27 cellular contexts compared by ENCODE assay signal in genomic region chr17:15657868-15658775, GRCh38. TPM values are rescaled to one million over a fixed set of nuclear protein-coding genes. Genes with fewer than 3 reads are reported as not detected.
DNase-seq lines count a peak whose midpoint lies in the region; ATAC-seq and TF ChIP-seq lines count a peak whose summit lies in the region.
"Had no signal": no experiment of that assay in that cellular context is flagged by ENCODE, and none has a peak within 500 bp of the region (broad histone marks: within the 10 kb centered on the region; RNA-seq: fewer than 3 reads in every experiment).

No MANE protein-coding gene starts in this region.

- CTCF ChIA-PET in HCT116 (lab: Charles Lee) = no interaction called here

- no peak for TF ChIP-seq EP300 in stomach (IDR thresholded peaks at IDR 0.05)

- peak; percentile 57 for DNase-seq in HCT116 (ENCODE audit: low read depth, low spot score)
- no peak for DNase-seq in SJCRH30
- DNase-seq in stomach = no peak
- no peak for DNase-seq in gastrocnemius medialis
- no peak for DNase-seq in activated effector memory CD4-positive, alpha-beta T cell treated with anti-CD3 and anti-CD28 coated beads, Interleukin-2, amount 50 U/mL, for 16 hours
- DNase-seq: activated CD4-positive, alpha-beta T cell treated with anti-CD3 and anti-CD28 coated beads for 48 hours; activated naive CD4-positive, alpha-beta T cell treated with anti-CD3 and anti-CD28 coated beads, Interleukin-2, amount 10 ng/mL, durations not matched to agents 7 days and 5 days; activated T-cell treated with anti-CD3 and anti-CD28 coated beads, Interleukin-2, amount 50 U/mL, for 72 hours; amniotic stem cell; effector memory CD8-positive, alpha-beta T cell; EL; glutamatergic neuron; H9; mesendoderm; NCI-H1417; NCI-H510A treated with DMSO at 0.1 percent for 48 hours; Peyer's patch; psoas muscle; stimulated activated CD8-positive, alpha-beta memory T cell treated with anti-CD3 and anti-CD28 coated beads, Interleukin-4, amount 100 ng/mL, for 48 hours had no signal

- H4K20me1 ChIP-seq in HCT116 (ENCODE audit: insufficient read depth) = no peaks in the 10 kb centered on the region
- H4K20me1 ChIP-seq: BLaER1 treated with 17β-estradiol and CSF1 and Interleukin-3, amounts not matched to agents 10 nM and 100 nM had no signal

- H3K27me3 ChIP-seq in HCT116 (ENCODE audit: insufficient read depth, low read length) (no peaks in the 10 kb centered on the region), SJCRH30 (no peaks in the 10 kb centered on the region), stomach (no peaks in the 10 kb centered on the region), gastrocnemius medialis (no peaks in the 10 kb centered on the region)
- H3K27me3 ChIP-seq: BLaER1 treated with 17β-estradiol and CSF1 and Interleukin-3, amounts not matched to agents 10 nM and 100 nM; cardiac muscle cell; Peyer's patch had no signal

- peak overlapping the region; percentile 64 for H3K4me2 ChIP-seq in HCT116 (ENCODE audit: low read length)
- H3K4me2 ChIP-seq: BLaER1 treated with 17β-estradiol and CSF1 and Interleukin-3, amounts not matched to agents 10 nM and 100 nM had no signal

- TF ChIP-seq POLR2A in HCT116 (IDR thresholded peaks at IDR 0.05; ENCODE audit: borderline replicate concordance, extremely low read depth, insufficient read depth, insufficient read length) (no peak), stomach (IDR thresholded peaks at IDR 0.05) (no peak), gastrocnemius medialis (IDR thresholded peaks at IDR 0.05) (no peak)

- no peak for TF ChIP-seq CTCF in HCT116 (IDR thresholded peaks at IDR 0.05 in 2 of 3, conservative IDR thresholded peaks at IDR 0.05 in 1 of 3; ENCODE audit: borderline replicate concordance in 1 of 3, insufficient read depth in 1 of 3, low read depth in 2 of 3, low read length in 2 of 3)
- TF ChIP-seq CTCF in stomach (IDR thresholded peaks at IDR 0.05) = no peak
- no peak for TF ChIP-seq CTCF in gastrocnemius medialis (IDR thresholded peaks at IDR 0.05 in 4 of 5, conservative IDR thresholded peaks at IDR 0.05 in 1 of 5)

- peaks cover 0 to 2% of the 10 kb centered on the region in 2 experiments; a peak in 1 of 4 replicates for H3K36me3 ChIP-seq in HCT116 (ENCODE audit: control insufficient read depth in 1 of 2, insufficient read depth in 2 of 2, low read length in 2 of 2)
- H3K36me3 ChIP-seq in SJCRH30 = peaks cover 30% of the 10 kb centered on the region
- no peaks in the 10 kb centered on the region for H3K36me3 ChIP-seq in stomach
- H3K36me3 ChIP-seq in gastrocnemius medialis = no peaks in the 10 kb centered on the region
- H3K36me3 ChIP-seq: Peyer's patch had no signal

- POLR2A ChIA-PET in HCT116 (lab: Charles Lee) = no interaction called here

- in situ Hi-C loops in gastrocnemius medialis (cut with MboI; ENCODE audit: low sequenced_read_pairs in 4 of 4) = no loop called here

- peak; percentile 60 for ATAC-seq in HCT116
- peak; percentile 53 for ATAC-seq in esophagus mucosa
- ATAC-seq in GM21786 (IDR thresholded peaks at IDR 0.05; ENCODE audit: unreplicated experiment) = no peak
- no peak for ATAC-seq in gastrocnemius medialis
- ATAC-seq in HG03045 (IDR thresholded peaks at IDR 0.05; ENCODE audit: unreplicated experiment) = no peak
- ATAC-seq: activated T-cell treated with anti-CD3 and anti-CD28 coated beads, Interleukin-2, amount 50 U/mL, for 72 hours; effector memory CD8-positive, alpha-beta T cell; psoas muscle had no signal

- H3K9me2 ChIP-seq in HCT116 (ENCODE audit: insufficient read depth) = no peaks in the 10 kb centered on the region

- RAD21 ChIA-PET in HCT116 (lab: Charles Lee; ENCODE audit: low non-redundant PET in 1 of 2, low total read pairs in 2 of 2, uncharacterized antibody in 2 of 2, unreplicated experiment in 2 of 2) = no interaction called here

- no peaks in the 10 kb centered on the region for H3K79me2 ChIP-seq in HCT116 (ENCODE audit: insufficient read depth, low read length)

- H2AFZ ChIP-seq in HCT116 (ENCODE audit: low read depth, low read length, poor library complexity, severe bottlenecking) = no peak overlapping the region

- no peaks in the 10 kb centered on the region for H3K9me3 ChIP-seq in HCT116 (ENCODE audit: control insufficient read depth in 1 of 2, insufficient read depth in 1 of 2, low read depth in 1 of 2, low read length in 2 of 2)
- no peaks in the 10 kb centered on the region; the same call in 1 of the 2 replicates for H3K9me3 ChIP-seq in SJCRH30 (replicated peaks)
- no peaks in the 10 kb centered on the region for H3K9me3 ChIP-seq in stomach
- H3K9me3 ChIP-seq in gastrocnemius medialis = no peaks in the 10 kb centered on the region
- H3K9me3 ChIP-seq: BLaER1 treated with 17β-estradiol and CSF1 and Interleukin-3, amounts not matched to agents 10 nM and 100 nM; Peyer's patch; psoas muscle had no signal

- H3K27ac ChIP-seq in HCT116 (ENCODE audit: low read depth, low read length) (peak overlapping the region; percentile 89; the same call in 1 of the 2 replicates), SJCRH30 (peak overlapping the region; percentile 73; the same call in 1 of the 2 replicates), stomach (peak overlapping the region in 4 of 5 donors; percentile 42 to 61 (median 56)), gastrocnemius medialis (peak overlapping the region in 2 of 4 donors; percentile 51 to 66)
- H3K27ac ChIP-seq: BLaER1 treated with 17β-estradiol and CSF1 and Interleukin-3, amounts not matched to agents 10 nM and 100 nM; cardiac muscle cell; coronary artery; Peyer's patch; psoas muscle; SK-N-MC; VCaP had no signal

- 90 to 95% (median 94%) methylated on average over 5 of the region's 5 CpGs for WGBS in stomach, 5 donors

- TF ChIP-seq RAD21 in HCT116 (IDR thresholded peaks at IDR 0.05; ENCODE audit: low read depth) = no peak

- peaks cover 56 to 79% of the 10 kb centered on the region in 2 experiments for H3K4me1 ChIP-seq in HCT116 (ENCODE audit: control insufficient read depth in 1 of 2, insufficient read depth in 2 of 2, low read length in 2 of 2)
- H3K4me1 ChIP-seq in SJCRH30 = peaks cover 48% of the 10 kb centered on the region
- peaks cover 4 to 23% (median 17%) of the 10 kb centered on the region in 4 donors for H3K4me1 ChIP-seq in stomach
- H3K4me1 ChIP-seq in gastrocnemius medialis = no peaks in the 10 kb centered on the region
- H3K4me1 ChIP-seq: Peyer's patch, psoas muscle had no signal

- no TSS peak for BruUV-seq in HCT116 (replicated peaks; lab: Mats Ljungman, UMichigan)

- peak overlapping the region; percentile 42 for H3K9ac ChIP-seq in HCT116 (ENCODE audit: low read length)
- H3K9ac ChIP-seq: BLaER1 treated with 17β-estradiol and CSF1 and Interleukin-3, amounts not matched to agents 10 nM and 100 nM had no signal

- intact Hi-C loops in HCT116 (cut with micrococcal nuclease) = no loop called here
- intact Hi-C loops in stomach (cut with DNase I; ENCODE audit: low total_unique reads) = no loop called here
- intact Hi-C loops in gastrocnemius medialis (cut with DNase I; ENCODE audit: low total_unique reads) = no loop called here

- peak overlapping the region in 1 of 2 experiments; percentile 24; a peak in 2 of 4 replicates for H3K4me3 ChIP-seq in HCT116 (replicated peaks in 1 of 2; ENCODE audit: low read depth in 1 of 2, low read length in 2 of 2)
- H3K4me3 ChIP-seq in SJCRH30 = no peak overlapping the region
- no peak overlapping the region for H3K4me3 ChIP-seq in stomach
- no peak overlapping the region for H3K4me3 ChIP-seq in gastrocnemius medialis
- H3K4me3 ChIP-seq: BLaER1 treated with 17β-estradiol and CSF1 and Interleukin-3, amounts not matched to agents 10 nM and 100 nM; cardiac muscle cell; coronary artery; Peyer's patch; psoas muscle; SK-N-MC had no signal

TF ChIP-seq in HCT116, 20 proteins besides CTCF, POLR2A, EP300 and RAD21 (continues in another document):
- TF ChIP-seq SIN3A (IDR thresholded peaks at IDR 0.05; ENCODE audit: low read depth) = no peak
- TF ChIP-seq ZBTB33 (IDR thresholded peaks at IDR 0.05; ENCODE audit: extremely low read depth, insufficient replicate concordance, low read length) = no peak
- peak; percentile 13; the same call in 1 of the 2 replicates for TF ChIP-seq JUND (IDR thresholded peaks at IDR 0.05)
- no peak for TF ChIP-seq EZH2phosphoT487 (IDR thresholded peaks at IDR 0.05; ENCODE audit: borderline replicate concordance)
- TF ChIP-seq FOSL1 (IDR thresholded peaks at IDR 0.05; ENCODE audit: low read depth) = peak; percentile 53; the same call in 1 of the 2 replicates
- peak; percentile 55 for TF ChIP-seq SP1 (IDR thresholded peaks at IDR 0.05; ENCODE audit: low read depth)
- TF ChIP-seq ZFX (IDR thresholded peaks at IDR 0.05) = no peak

RNA-seq across cellular contexts. Expression of gene TRIM16, which starts 26.0 kb away (rescaled TPM):
- total RNA-seq in HCT116 (2021; ENCODE audit: unreplicated experiment) (33.8 TPM), esophagus mucosa (145 TPM), stomach (10 to 100 TPM in 4 of 5 donors, 1 to 10 TPM in 1; 1.2 to 82.9 (median 46.3) TPM), gastrocnemius medialis (10 to 100 TPM; 14.0 to 33.0 (median 21.2) TPM)
- 27.9 and 32.4 TPM in 2 replicates for polyA plus RNA-seq in HCT116 (2012)
- 36.5 and 40.8 TPM in 2 replicates for total RNA-seq in SJCRH30 (2014; rRNA removed; shearing (Covaris generic))
- 10 to 100 TPM; 19.4 to 70.9 (median 24.5) TPM for polyA plus RNA-seq in stomach

RNA-seq across cellular contexts. Expression of gene FBXW10B, which starts 38.6 kb away (rescaled TPM):
- total RNA-seq in HCT116 (2021; ENCODE audit: unreplicated experiment) = 1.2 TPM
- polyA plus RNA-seq in HCT116 (2012) = 0.70 and 1.3 TPM in 2 replicates
- 0.10 and 0.12 TPM in 2 replicates for total RNA-seq in SJCRH30 (2014; rRNA removed; shearing (Covaris generic))
- total RNA-seq in esophagus mucosa = 8.0 TPM
- 10 to 100 TPM in 2 of 5 donors, 1 to 10 TPM in 1, not detected in 2; 2.0 to 13.0 (median 11.2) TPM for total RNA-seq in stomach
- 1 to 10 TPM in 2 of 3 donors, under 1 TPM in 1; 0.31 to 2.8 (median 1.5) TPM for polyA plus RNA-seq in stomach
- 1 to 10 TPM; 1.1 to 2.7 (median 1.5) TPM for total RNA-seq in gastrocnemius medialis
- total RNA-seq: cardiac muscle cell, H9 had no signal

RNA-seq across cellular contexts. Expression of gene ZNF286A, which starts 41.4 kb away (rescaled TPM):
- total RNA-seq in HCT116 (2021; ENCODE audit: unreplicated experiment) = 37.0 TPM
- 13.0 and 13.1 TPM in 2 replicates for polyA plus RNA-seq in HCT116 (2012)
- total RNA-seq in SJCRH30 (2014; rRNA removed; shearing (Covaris generic)) = 164 and 212 TPM in 2 replicates
- 10.6 TPM for total RNA-seq in esophagus mucosa
- total RNA-seq in stomach = 10 to 100 TPM in 3 of 5 donors, 1 to 10 TPM in 2; 4.7 to 29.4 (median 13.6) TPM
- polyA plus RNA-seq in stomach = 1 to 10 TPM; 3.5 to 5.7 (median 4.3) TPM
- total RNA-seq in gastrocnemius medialis = 10 to 100 TPM in 1 of 4 donors, 1 to 10 TPM in 3; 3.3 to 10.2 (median 6.0) TPM

Comparison
In these comparisons a context has a peak if more than half of its experiments do, and no peak if none do; other contexts are left out.
1. ATAC-seq: peak in HCT116 (single experiment) and esophagus mucosa (single experiment); none in GM21786 (single experiment), gastrocnemius medialis (0 of 2) and HG03045 (single experiment).